23 cellular contexts compared by ENCODE assay signal in genomic region chr9:98520221-98520920, GRCh38.
DNase-seq lines count a peak whose midpoint lies in the region; ATAC-seq and TF ChIP-seq lines count a peak whose summit lies in the region.
"Had no signal": no experiment of that assay in that cellular context is flagged by ENCODE, and none has a peak within 500 bp of the region (broad histone marks: within the 10 kb centered on the region; RNA-seq: fewer than 3 reads in every experiment).

No MANE protein-coding gene starts in this region.

- peak overlapping the region; percentile 8; the same call in 1 of the 2 replicates for H3K4me3 Mint-ChIP-seq in HFFc6
- H3K4me3 Mint-ChIP-seq in natural killer cell = no peak overlapping the region
- H3K4me3 Mint-ChIP-seq: activated naive CD8-positive, alpha-beta T cell treated with anti-CD3 and anti-CD28 coated beads, Interleukin-2, amount 10 ng/mL, durations not matched to agents 7 days and 5 days; H9; memory B cell had no signal

- H3K27me3 Mint-ChIP-seq in HFFc6 (ENCODE audit: insufficient read depth) (no peaks in the 10 kb centered on the region), natural killer cell (ENCODE audit: low read depth in 2 of 2) (peaks cover 35 to 42% of the 10 kb centered on the region in 2 donors)

- no peaks in the 10 kb centered on the region for H3K79me2 ChIP-seq in MM.1S (ENCODE audit: low read length)

- intact Hi-C loops in colonic mucosa (cut with DNase I) (no loop called here), right lobe of liver (cut with DNase I) (no loop called here), natural killer cell (cut with micrococcal nuclease) (no loop called here)

- H3K9me3 Mint-ChIP-seq in HFFc6 = no peaks in the 10 kb centered on the region
- H3K9me3 Mint-ChIP-seq in natural killer cell = no peaks in the 10 kb centered on the region
- H3K9me3 Mint-ChIP-seq: activated naive CD8-positive, alpha-beta T cell treated with anti-CD3 and anti-CD28 coated beads, Interleukin-2, amount 10 ng/mL, durations not matched to agents 7 days and 5 days; H9; memory B cell had no signal

- TF ChIP-seq POLR2A in right lobe of liver (IDR thresholded peaks at IDR 0.05) = no peak

- 58% methylated on average over 5 of the region's 7 CpGs for WGBS in right lobe of liver (ENCODE audit: insufficient coverage, low coverage, low lambda C conversion rate, missing lambda C conversion rate)

- no peaks in the 10 kb centered on the region for H4K20me1 ChIP-seq in MM.1S (ENCODE audit: insufficient read depth, low read length)

- no peak overlapping the region for H2AFZ ChIP-seq in MM.1S (ENCODE audit: low read length)

- H3K4me1 Mint-ChIP-seq in HFFc6 (ENCODE audit: low read depth) (peaks cover 39% of the 10 kb centered on the region), natural killer cell (no peaks in the 10 kb centered on the region)
- H3K4me1 Mint-ChIP-seq: activated naive CD8-positive, alpha-beta T cell treated with anti-CD3 and anti-CD28 coated beads, Interleukin-2, amount 10 ng/mL, durations not matched to agents 7 days and 5 days had no signal

- H3K4me2 ChIP-seq in MM.1S (ENCODE audit: low read depth, low read length) = no peak overlapping the region
- H3K4me2 ChIP-seq: KMS-11 had no signal

- peak overlapping the region; percentile 85 for H3K27ac Mint-ChIP-seq in HFFc6
- no peak overlapping the region for H3K27ac Mint-ChIP-seq in natural killer cell
- H3K27ac Mint-ChIP-seq: activated naive CD8-positive, alpha-beta T cell treated with anti-CD3 and anti-CD28 coated beads, Interleukin-2, amount 10 ng/mL, durations not matched to agents 7 days and 5 days; memory B cell had no signal

- ATAC-seq in right lobe of liver (no peak), natural killer cell (no peak)
- ATAC-seq: gastroesophageal sphincter had no signal

- H3K9me2 ChIP-seq in MM.1S (replicated peaks; ENCODE audit: insufficient read depth, low read length) = no peaks in the 10 kb centered on the region

- DNase-seq in AG04450 (ENCODE audit: low read depth, low spot score) (no peak), HFFc6 (no peak), RPMI7951 (ENCODE audit: low read depth) (peak; percentile 64), fibroblast of peridontal ligament (ENCODE audit: extremely low read depth) (peak; percentile 18), MM.1S (no peak), colonic mucosa (no peak), right lobe of liver (no peak), natural killer cell (no peak)
- DNase-seq: ACHN; activated CD8-positive, alpha-beta memory T cell treated with anti-CD3 and anti-CD28 coated beads, Interleukin-2, amount 50 U/mL, for 4 hours; activated naive CD8-positive, alpha-beta T cell treated with anti-CD3 and anti-CD28 coated beads, Interleukin-2, amount 10 ng/mL, durations not matched to agents 7 days and 5 days; DND-41; H9; kidney glomerular epithelial cell; NCI-H2081; NCI-H510A treated with DMSO at 0.1 percent for 48 hours; Right ventricle myocardium superior; T-helper 1 cell had no signal

- no peaks in the 10 kb centered on the region for H3K27me3 ChIP-seq in AG04450 (ENCODE audit: control insufficient read depth, insufficient read depth, low read length)
- no peaks in the 10 kb centered on the region for H3K27me3 ChIP-seq in MM.1S (replicated peaks; ENCODE audit: insufficient read depth, low read length)
- no peaks in the 10 kb centered on the region for H3K27me3 ChIP-seq in colonic mucosa
- no peaks in the 10 kb centered on the region for H3K27me3 ChIP-seq in right lobe of liver
- H3K27me3 ChIP-seq: brain microvascular endothelial cell, gastroesophageal sphincter, suprapubic skin had no signal

- no peaks in the 10 kb centered on the region for H3F3A ChIP-seq in MM.1S (ENCODE audit: insufficient read depth, low read length)

- H3K36me3 Mint-ChIP-seq in HFFc6 (ENCODE audit: low read depth) (no peaks in the 10 kb centered on the region), natural killer cell (no peaks in the 10 kb centered on the region)
- H3K36me3 Mint-ChIP-seq: activated naive CD8-positive, alpha-beta T cell treated with anti-CD3 and anti-CD28 coated beads, Interleukin-2, amount 10 ng/mL, durations not matched to agents 7 days and 5 days; memory B cell had no signal

- H3K9ac ChIP-seq in MM.1S (ENCODE audit: low read length) (no peak overlapping the region), colonic mucosa (ENCODE audit: low read depth in 2 of 2, low read length in 2 of 2) (no peak overlapping the region)
- H3K9ac ChIP-seq: KMS-11 had no signal

- H3K36me3 ChIP-seq in MM.1S (replicated peaks; ENCODE audit: insufficient read depth, low read length) (no peaks in the 10 kb centered on the region), colonic mucosa (no peaks in the 10 kb centered on the region), right lobe of liver (no peaks in the 10 kb centered on the region)
- H3K36me3 ChIP-seq: brain microvascular endothelial cell, gastroesophageal sphincter, suprapubic skin had no signal

- no peaks in the 10 kb centered on the region for H3K9me3 ChIP-seq in AG04450 (ENCODE audit: control insufficient read depth, insufficient read depth, low read length)
- no peaks in the 10 kb centered on the region for H3K9me3 ChIP-seq in MM.1S (replicated peaks; ENCODE audit: insufficient read depth, low read length)
- H3K9me3 ChIP-seq in colonic mucosa = no peaks in the 10 kb centered on the region
- no peaks in the 10 kb centered on the region for H3K9me3 ChIP-seq in right lobe of liver
- H3K9me3 ChIP-seq: suprapubic skin had no signal

- POLR2A ChIA-PET in AG04450 (lab: Yijun Ruan, JAX) = no interaction called here

- H3K4me3 ChIP-seq in AG04450 (ENCODE audit: low read depth, low read length) (no peak overlapping the region), MM.1S (ENCODE audit: low read length) (no peak overlapping the region), colonic mucosa (no peak overlapping the region), right lobe of liver (no peak overlapping the region)
- H3K4me3 ChIP-seq: gastroesophageal sphincter, suprapubic skin had no signal

- no peaks in the 10 kb centered on the region for H3K4me1 ChIP-seq in MM.1S (ENCODE audit: low read length)
- no peaks in the 10 kb centered on the region for H3K4me1 ChIP-seq in colonic mucosa
- H3K4me1 ChIP-seq in right lobe of liver = no peaks in the 10 kb centered on the region
- H3K4me1 ChIP-seq: gastroesophageal sphincter, suprapubic skin had no signal

- CTCF ChIA-PET in AG04450 (lab: Charles Lee) = interaction anchor here (1.4 kb wide), 1 partner anchor 32 kb away, joined by 3 read pairs; no protein-coding TSS in a partner anchor

- H3K27ac ChIP-seq in AG04450 (ENCODE audit: low read depth, low read length) = peak overlapping the region; percentile 34
- no peak overlapping the region for H3K27ac ChIP-seq in MM.1S (ENCODE audit: low read length)
- no peak overlapping the region for H3K27ac ChIP-seq in colonic mucosa
- no peak overlapping the region for H3K27ac ChIP-seq in right lobe of liver
- H3K27ac ChIP-seq: brain microvascular endothelial cell, gastroesophageal sphincter, KMS-11, suprapubic skin had no signal

- TF ChIP-seq CTCF in AG04450 (IDR thresholded peaks at IDR 0.05; ENCODE audit: low read depth, low read length) (no peak), HFFc6 (IDR thresholded peaks at IDR 0.05) (no peak), MM.1S (IDR thresholded peaks at IDR 0.05; ENCODE audit: low read length) (no peak), colonic mucosa (IDR thresholded peaks at IDR 0.05) (no peak), right lobe of liver (IDR thresholded peaks at IDR 0.05) (no peak), natural killer cell (IDR thresholded peaks at IDR 0.05) (no peak)

Comparison
In these comparisons a context has a peak if more than half of its experiments do, and no peak if none do; other contexts are left out.
1. DNase-seq: peak in RPMI7951 (single experiment) and fibroblast of peridontal ligament (single experiment); none in AG04450 (single experiment), HFFc6 (single experiment), MM.1S (single experiment), colonic mucosa (single experiment), right lobe of liver (0 of 3) and natural killer cell (single experiment).